Comparison of ENCODE assay signal across 8 cellular contexts in the genomic region with DNA sequence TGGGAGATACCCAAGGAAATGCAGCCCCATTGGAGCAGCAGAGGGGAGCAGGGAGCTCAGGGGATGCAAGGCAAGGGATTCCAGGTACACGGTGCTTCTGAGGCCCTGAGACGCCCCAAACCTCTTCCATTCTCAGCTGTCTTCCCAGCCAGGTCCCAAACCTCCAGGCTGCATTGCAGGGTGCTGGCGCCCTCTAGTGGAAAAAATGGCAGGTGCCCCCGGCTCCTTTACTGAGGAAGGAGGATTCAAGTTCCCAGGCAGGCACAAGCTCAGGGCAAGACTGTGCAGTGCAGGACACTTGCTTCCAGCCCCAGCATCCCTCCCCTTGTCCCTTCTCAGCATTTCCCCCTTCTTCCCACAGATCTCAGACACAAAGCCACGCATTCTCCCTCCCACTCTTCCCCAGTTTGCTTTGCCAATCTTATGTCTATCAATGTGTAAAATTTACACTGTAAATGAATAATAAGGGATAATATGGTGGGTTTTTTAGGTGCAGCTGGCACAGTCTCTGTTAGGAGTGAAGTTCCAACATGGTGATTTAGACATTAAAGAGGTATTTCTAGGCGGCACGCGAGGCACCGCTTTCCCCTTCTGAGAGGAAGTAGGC. TPM values are rescaled to one million over a fixed set of nuclear protein-coding genes. Genes with fewer than 3 reads are reported as not detected.
DNase-seq lines count a peak whose midpoint lies in the region; ATAC-seq, FAIRE-seq and TF ChIP-seq lines count a peak whose summit lies in the region.

No MANE protein-coding gene starts in this region.

- no peaks in the 10 kb centered on the region for H3K36me3 Mint-ChIP-seq in activated T-helper 2 cell treated with anti-CD3 and anti-CD28 coated beads, Interferon-gamma antibody, Interleukin-2, Interleukin-4, amounts not matched to agents 10 μg/mL and 5 μg/mL and 100 μg/mL, durations not matched to agents 14 hours and 24 hours and 36 hours (ENCODE audit: low read depth)

- peaks cover 3% of the 10 kb centered on the region for H4K20me1 ChIP-seq in osteoblast (ENCODE audit: insufficient read depth, low read length)

- no peaks in the 10 kb centered on the region for H3K9me3 Mint-ChIP-seq in activated T-helper 2 cell treated with anti-CD3 and anti-CD28 coated beads, Interferon-gamma antibody, Interleukin-2, Interleukin-4, amounts not matched to agents 10 μg/mL and 5 μg/mL and 100 μg/mL, durations not matched to agents 14 hours and 24 hours and 36 hours

- H3K4me1 ChIP-seq in foreskin keratinocyte (no peaks in the 10 kb centered on the region), osteoblast (ENCODE audit: insufficient read depth, low read length) (no peaks in the 10 kb centered on the region), thyroid gland (no peaks in the 10 kb centered on the region)

- H3K27ac ChIP-seq in HL-60 (replicated peaks) (no peak overlapping the region), foreskin keratinocyte (no peak overlapping the region), osteoblast (ENCODE audit: low read depth, low read length) (no peak overlapping the region), thyroid gland (no peak overlapping the region)

- H3K27me3 Mint-ChIP-seq in activated T-helper 2 cell treated with anti-CD3 and anti-CD28 coated beads, Interferon-gamma antibody, Interleukin-2, Interleukin-4, amounts not matched to agents 10 μg/mL and 5 μg/mL and 100 μg/mL, durations not matched to agents 14 hours and 24 hours and 36 hours (ENCODE audit: low read depth): peaks cover 5% of the 10 kb centered on the region

- 47 to 54% methylated on average over 9 of the region's 9 CpGs for WGBS in thyroid gland, 2 donors

- H3K27ac Mint-ChIP-seq in activated T-helper 2 cell treated with anti-CD3 and anti-CD28 coated beads, Interferon-gamma antibody, Interleukin-2, Interleukin-4, amounts not matched to agents 10 μg/mL and 5 μg/mL and 100 μg/mL, durations not matched to agents 14 hours and 24 hours and 36 hours: no peak overlapping the region

- intact Hi-C loops in activated T-helper 2 cell treated with anti-CD3 and anti-CD28 coated beads, Interferon-gamma antibody, Interleukin-2, Interleukin-4, amounts not matched to agents 10 μg/mL and 5 μg/mL and 100 μg/mL, durations not matched to agents 14 hours and 24 hours and 36 hours (cut with micrococcal nuclease): loop anchor here (10.0 kb wide), 1 partner anchor 177 kb away; no protein-coding TSS in a partner anchor
- intact Hi-C loops in thyroid gland (cut with DNase I): no loop called here

- no peak overlapping the region for H2AFZ ChIP-seq in osteoblast (ENCODE audit: low read length)

- H3K79me2 ChIP-seq in osteoblast (ENCODE audit: insufficient read depth, low read length): no peaks in the 10 kb centered on the region

- H3K27me3 ChIP-seq in HL-60 (ENCODE audit: insufficient read depth, poor library complexity, severe bottlenecking): peaks cover 3% of the 10 kb centered on the region
- no peaks in the 10 kb centered on the region for H3K27me3 ChIP-seq in foreskin keratinocyte
- peaks cover 5% of the 10 kb centered on the region for H3K27me3 ChIP-seq in osteoblast (ENCODE audit: insufficient read depth, low read length)
- no peaks in the 10 kb centered on the region for H3K27me3 ChIP-seq in thyroid gland

- H3K36me3 ChIP-seq in osteoblast (ENCODE audit: insufficient read depth, low read length): no peaks in the 10 kb centered on the region
- no peaks in the 10 kb centered on the region for H3K36me3 ChIP-seq in thyroid gland

- peak; percentile 86 for TF ChIP-seq CTCF in HL-60 (IDR thresholded peaks at IDR 0.05; ENCODE audit: insufficient read depth, low read length)
- peak; percentile 92 for TF ChIP-seq CTCF in foreskin keratinocyte (conservative IDR thresholded peaks at IDR 0.05)
- peak; percentile 94 for TF ChIP-seq CTCF in osteoblast (IDR thresholded peaks at IDR 0.05; ENCODE audit: extremely low read depth, low read depth, low read length)
- TF ChIP-seq CTCF in thyroid gland (IDR thresholded peaks at IDR 0.05): peak; percentile 42 to 88 (median 67)

- peak; percentile 65 for ATAC-seq in GM19035 (IDR thresholded peaks at IDR 0.05; ENCODE audit: unreplicated experiment)
- ATAC-seq in foreskin keratinocyte: peak; percentile 71

- no peak overlapping the region for H3K4me3 Mint-ChIP-seq in activated T-helper 2 cell treated with anti-CD3 and anti-CD28 coated beads, Interferon-gamma antibody, Interleukin-2, Interleukin-4, amounts not matched to agents 10 μg/mL and 5 μg/mL and 100 μg/mL, durations not matched to agents 14 hours and 24 hours and 36 hours (ENCODE audit: low read depth)

- H3K4me1 Mint-ChIP-seq in activated T-helper 2 cell treated with anti-CD3 and anti-CD28 coated beads, Interferon-gamma antibody, Interleukin-2, Interleukin-4, amounts not matched to agents 10 μg/mL and 5 μg/mL and 100 μg/mL, durations not matched to agents 14 hours and 24 hours and 36 hours (ENCODE audit: low read depth): no peaks in the 10 kb centered on the region

- DNase-seq in Ammon's horn (ENCODE audit: low spot score) (peak; percentile 67), HL-60 (ENCODE audit: low read depth in 1 of 2, low spot score in 1 of 2) (peak; percentile 32 to 64), RCC 7860 (ENCODE audit: low spot score) (peak; percentile 37), foreskin keratinocyte (peak; percentile 13 to 50), osteoblast (ENCODE audit: insufficient read length, low spot score, missing footprints) (peak; percentile 92), thyroid gland (peak; percentile 67 to 70)
- peak; percentile 43 for DNase-seq in activated T-helper 2 cell treated with anti-CD3 and anti-CD28 coated beads, Interferon-gamma antibody, Interleukin-2, Interleukin-4, amounts not matched to agents 10 μg/mL and 5 μg/mL and 100 μg/mL, durations not matched to agents 14 hours and 24 hours and 36 hours (ENCODE audit: low spot score)

- H3K9me3 ChIP-seq in osteoblast (ENCODE audit: low read depth, low read length) (no peaks in the 10 kb centered on the region), thyroid gland (no peaks in the 10 kb centered on the region)

- TF ChIP-seq POLR2A in thyroid gland (IDR thresholded peaks at IDR 0.05): no peak

- no peak overlapping the region for H3K4me2 ChIP-seq in osteoblast (ENCODE audit: insufficient read depth, low read length)

- FAIRE-seq in RCC 7860 (lab: Jason Lieb, UNC): no peak

- no peak overlapping the region for H3K4me3 ChIP-seq in HL-60 (replicated peaks; ENCODE audit: insufficient read depth, low read length)
- no peak overlapping the region for H3K4me3 ChIP-seq in osteoblast (ENCODE audit: insufficient read depth, low read length)
- H3K4me3 ChIP-seq in thyroid gland (replicated peaks in 1 of 3): no peak overlapping the region

RNA-seq across cellular contexts. Expression of a gene that starts 46.1 kb away (rescaled TPM):
- total RNA-seq in activated T-helper 2 cell treated with anti-CD3 and anti-CD28 coated beads, Interferon-gamma antibody, Interleukin-2, Interleukin-4, amounts not matched to agents 10 μg/mL and 5 μg/mL and 100 μg/mL, durations not matched to agents 14 hours and 24 hours and 36 hours: 7.3 and 7.7 TPM in 2 replicates
- total RNA-seq in foreskin keratinocyte: 6.7 and 7.4 TPM in 2 replicates
- polyA plus RNA-seq in foreskin keratinocyte: 1.4 and 1.7 TPM in 2 replicates
- total RNA-seq in osteoblast: 10.5 and 15.6 TPM in 2 replicates
- total RNA-seq in thyroid gland: 10 to 100 TPM; 29.2 to 58.0 (median 40.8) TPM

Comparison
In these comparisons a context has a peak if more than half of its experiments do, and no peak if none do; other contexts are left out.
1. DNase-seq: peak in every context shown above with its lines; median percentile 92 in osteoblast; 68 in thyroid gland; 67 in Ammon's horn; 48 in HL-60; 43 in activated T-helper 2 cell treated with anti-CD3 and anti-CD28 coated beads, Interferon-gamma antibody, Interleukin-2, Interleukin-4, amounts not matched to agents 10 μg/mL and 5 μg/mL and 100 μg/mL, durations not matched to agents 14 hours and 24 hours and 36 hours; 37 in RCC 7860; 32 in foreskin keratinocyte.